28 cellular contexts compared by ENCODE assay signal in genomic region chr7:64433590-64433989, GRCh38.
"Had no signal": no experiment of that assay in that cellular context is flagged by ENCODE, and none has a peak within 500 bp of the region (broad histone marks: within the 10 kb centered on the region; RNA-seq: fewer than 3 reads in every experiment).

No MANE protein-coding gene starts in this region.

- H3K4me1 ChIP-seq: ascending aorta, breast epithelium, colonic mucosa, esophagus squamous epithelium, gastroesophageal sphincter, heart right ventricle had no signal

- H3K4me2 ChIP-seq: hepatocyte had no signal

- H3K36me3 ChIP-seq: ascending aorta, breast epithelium, cardiac muscle cell, colonic mucosa, esophagus squamous epithelium, gastroesophageal sphincter, heart right ventricle had no signal

- H2AFZ ChIP-seq: hepatocyte had no signal

- DNase-seq: activated CD4-positive, alpha-beta memory T cell treated with anti-CD3 and anti-CD28 coated beads for 36 hours; activated CD4-positive, alpha-beta T cell treated with anti-CD3 and anti-CD28 coated beads for 36 hours; activated CD4-positive, alpha-beta T cell treated with anti-CD3 and anti-CD28 coated beads, Interleukin-2, amount 10 ng/mL, durations not matched to agents 24 days and 14 days; activated CD4-positive, CD25-positive, alpha-beta regulatory T cell; activated CD4-positive, CD25-positive, alpha-beta regulatory T cell treated with anti-CD3 and anti-CD28 coated beads, Interleukin-2, amount 50 U/mL, for 72 hours; activated CD8-positive, alpha-beta memory T cell treated with anti-CD3 and anti-CD28 coated beads, Interleukin-2, amount 10 ng/mL, durations not matched to agents 7 days and 5 days; activated CD8-positive, alpha-beta memory T cell treated with anti-CD3 and anti-CD28 coated beads, Interleukin-2, amount 50 U/mL, for 4 hours; activated CD8-positive, alpha-beta T cell treated with anti-CD3 and anti-CD28 coated beads, Interleukin-2, amount 10 ng/mL, durations not matched to agents 7 days and 5 days; activated effector memory CD4-positive, alpha-beta T cell treated with anti-CD3 and anti-CD28 coated beads, Interleukin-2, amount 50 U/mL, for 16 hours; activated naive CD4-positive, alpha-beta T cell treated with anti-CD3 and anti-CD28 coated beads for 36 hours; activated naive CD8-positive, alpha-beta T cell treated with anti-CD3 and anti-CD28 coated beads for 36 hours; activated naive CD8-positive, alpha-beta T cell treated with anti-CD3 and anti-CD28 coated beads, Interleukin-2, amount 50 U/mL, for 24 hours; activated T-cell treated with anti-CD3 and anti-CD28 coated beads, Interleukin-2, amount 50 U/mL, for 1 hour; activated T-cell treated with anti-CD3 and anti-CD28 coated beads, Interleukin-2, amount 50 U/mL, for 48 hours; central memory CD4-positive, alpha-beta T cell; cerebellar nuclear complex; colonic mucosa; effector CD8-positive, alpha-beta T cell; esophagus squamous epithelium; foreskin melanocyte; heart right ventricle; T1000 had no signal

- H3K4me3 ChIP-seq: ascending aorta, breast epithelium, cardiac muscle cell, colonic mucosa, esophagus squamous epithelium, gastroesophageal sphincter, heart right ventricle, hepatocyte had no signal

- ATAC-seq: activated CD4-positive, alpha-beta T cell treated with anti-CD3 and anti-CD28 coated beads for 36 hours; activated CD8-positive, alpha-beta memory T cell treated with anti-CD3 and anti-CD28 coated beads, Interleukin-2, amount 10 ng/mL, durations not matched to agents 7 days and 5 days; activated CD8-positive, alpha-beta T cell treated with anti-CD3 and anti-CD28 coated beads, Interleukin-2, amount 10 ng/mL, durations not matched to agents 7 days and 5 days; activated naive CD8-positive, alpha-beta T cell treated with anti-CD3 and anti-CD28 coated beads, Interleukin-2, amount 50 U/mL, for 24 hours; gastroesophageal sphincter; heart right ventricle had no signal

- H3K79me2 ChIP-seq: hepatocyte had no signal

- H3K27ac ChIP-seq: ascending aorta, breast epithelium, cardiac muscle cell, colonic mucosa, epithelial cell of prostate, esophagus squamous epithelium, gastroesophageal sphincter, heart right ventricle, hepatocyte had no signal

- H3K9me3 ChIP-seq: ascending aorta, colonic mucosa had no signal

- H3K27me3 ChIP-seq: ascending aorta, breast epithelium, cardiac muscle cell, colonic mucosa, esophagus squamous epithelium, gastroesophageal sphincter, heart right ventricle, hepatocyte had no signal
